In the genomic region with DNA sequence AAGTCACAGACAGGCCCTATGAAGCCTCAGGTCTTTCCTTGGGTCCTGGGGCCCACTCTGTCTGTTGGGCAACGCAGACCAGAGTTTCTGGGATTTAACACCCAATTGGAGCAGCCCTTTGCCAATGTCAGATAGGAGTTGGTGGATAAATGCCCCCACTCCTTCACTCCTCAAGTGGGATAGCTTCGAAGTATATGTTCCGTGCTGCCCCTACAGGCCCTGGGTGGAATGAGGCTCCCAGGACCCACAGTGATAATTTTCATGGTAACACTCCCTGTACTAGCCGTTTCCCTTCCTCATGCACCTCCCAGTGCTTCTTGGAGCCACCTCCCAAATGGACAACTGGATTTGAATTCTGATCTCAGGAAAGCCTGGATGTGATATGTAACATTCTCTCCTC, we compare ENCODE assay signal across 14 cellular contexts.
DNase-seq lines count a peak whose midpoint lies in the region; ATAC-seq, FAIRE-seq and TF ChIP-seq lines count a peak whose summit lies in the region.
"Had no signal": no experiment of that assay in that cellular context is flagged by ENCODE, and none has a peak within 500 bp of the region (broad histone marks: within the 10 kb centered on the region; RNA-seq: fewer than 3 reads in every experiment).

No MANE protein-coding gene starts in this region.

- peaks cover 0 to 2% of the 10 kb centered on the region in 2 experiments; a peak in 1 of 5 replicates for H3K4me1 ChIP-seq in K562 (replicated peaks in 1 of 2; ENCODE audit: control insufficient read depth in 2 of 2, insufficient read depth in 2 of 2, low read length in 2 of 2)
- H3K4me1 ChIP-seq in neural progenitor cell = peaks cover 9% of the 10 kb centered on the region
- H3K4me1 ChIP-seq: esophagus squamous epithelium had no signal

- CTCF ChIA-PET in K562 (lab: Yijun Ruan, JAX; ENCODE audit: low intra/inter-chr PET ratio) = no interaction called here

- peaks cover 3% of the 10 kb centered on the region for H3F3A ChIP-seq in neural progenitor cell (ENCODE audit: low read depth)

- H3K27ac Mint-ChIP-seq in neural progenitor cell = no peak overlapping the region
- H3K27ac Mint-ChIP-seq: stimulated activated effector memory CD8-positive, alpha-beta T cell treated with anti-CD3 and anti-CD28 coated beads, Interleukin-12 subunit alpha, Interleukin-12 subunit beta, amount 100 ng/mL, for 72 hours; T-helper 17 cell had no signal

- no peaks in the 10 kb centered on the region for H4K20me1 ChIP-seq in K562 (replicated peaks; ENCODE audit: control insufficient read depth, insufficient read depth, low read length)
- H4K20me1 ChIP-seq in neural progenitor cell (ENCODE audit: low read depth) = no peaks in the 10 kb centered on the region

- peaks cover 44% of the 10 kb centered on the region for H3K27me3 Mint-ChIP-seq in neural progenitor cell (ENCODE audit: insufficient read depth, low read depth)

- POLR2A ChIA-PET in K562 (lab: Yijun Ruan, JAX) = no interaction called here

- H3K9me3 Mint-ChIP-seq in neural progenitor cell = peaks cover 11% of the 10 kb centered on the region

- H3K9me1 ChIP-seq in K562 (ENCODE audit: control insufficient read depth, insufficient read depth, low read length) = no peaks in the 10 kb centered on the region

- no peak for TF ChIP-seq POLR2A in K562 (conservative IDR thresholded peaks at IDR 0.05)

- intact Hi-C loops in K562 (cut with micrococcal nuclease) = no loop called here

- H3K36me3 ChIP-seq in K562 (ENCODE audit: control insufficient read depth, insufficient read depth, low read length) = no peaks in the 10 kb centered on the region
- H3K36me3 ChIP-seq in neural progenitor cell = no peaks in the 10 kb centered on the region
- H3K36me3 ChIP-seq: esophagus squamous epithelium had no signal

- H3K27me3 ChIP-seq in K562 (ENCODE audit: control insufficient read depth in 2 of 2, insufficient read depth in 2 of 2, low read length in 2 of 2) = no peaks in the 10 kb centered on the region
- H3K27me3 ChIP-seq in neural progenitor cell = peaks cover 65% of the 10 kb centered on the region

- H3K4me3 ChIP-seq in K562 = no peak overlapping the region
- H3K4me3 ChIP-seq in neural progenitor cell = no peak overlapping the region
- H3K4me3 ChIP-seq: esophagus squamous epithelium had no signal

- H3K4me2 ChIP-seq in K562 (ENCODE audit: insufficient read depth, low read length) (no peak overlapping the region), neural progenitor cell (no peak overlapping the region)

- WGBS in K562 (ENCODE audit: insufficient coverage, low coverage, missing lambda C conversion rate) = 28% methylated on average over 3 of the region's 4 CpGs

- H2AFZ ChIP-seq in K562 (ENCODE audit: low read depth, low read length) = peak overlapping the region; percentile 87
- no peak overlapping the region for H2AFZ ChIP-seq in neural progenitor cell (replicated peaks)

- ATAC-seq in K562 (peak; percentile 99), HG03095 (IDR thresholded peaks at IDR 0.05; ENCODE audit: unreplicated experiment) (no peak), HG02938 (IDR thresholded peaks at IDR 0.05; ENCODE audit: unreplicated experiment) (no peak)
- ATAC-seq: stimulated activated effector memory CD8-positive, alpha-beta T cell treated with anti-CD3 and anti-CD28 coated beads, Interleukin-12 subunit alpha, Interleukin-12 subunit beta, amount 100 ng/mL, for 72 hours; T-helper 17 cell had no signal

- no peak overlapping the region for H3K9ac ChIP-seq in K562 (ENCODE audit: insufficient read depth in 1 of 2, low read depth in 2 of 2, low read length in 2 of 2)
- H3K9ac ChIP-seq in neural progenitor cell = no peak overlapping the region

- peak in 1 of 2 experiments; percentile 29; a peak in 1 of 4 replicates for TF ChIP-seq RAD21 in K562 (CRISPR knock-in tag; conservative IDR thresholded peaks at IDR 0.05 in 1 of 2, IDR thresholded peaks at IDR 0.05 in 1 of 2)

- no peak for TF ChIP-seq EP300 in K562 (IDR thresholded peaks at IDR 0.05; ENCODE audit: low read length)

- BruUV-seq in K562 (replicated peaks; lab: Mats Ljungman, UMichigan) = no TSS peak

- DNase-seq in NCI-H748 (lab: John Stamatoyannopoulos, UW; ENCODE audit: unreplicated experiment) (peak; percentile 45), NCI-H748 treated with DMSO at 0.1 percent for 48 hours (lab: John Stamatoyannopoulos, UW) (no peak), M059J (ENCODE audit: low read depth) (peak; percentile 37), K562 (ENCODE audit: extremely low read depth in 1 of 4, low spot score in 3 of 4) (peak in 3 of 4 experiments; percentile 10 to 50 (median 34)), neural progenitor cell (ENCODE audit: low spot score) (peak; percentile 28), putamen (ENCODE audit: low spot score) (no peak)
- DNase-seq: activated CD4-positive, alpha-beta T cell treated with anti-CD3 and anti-CD28 coated beads, Interleukin-2, amount 50 U/mL, for 4 hours; activated naive CD4-positive, alpha-beta T cell; esophagus squamous epithelium; NCI-H1417; T-helper 17 cell had no signal

- H3K36me3 Mint-ChIP-seq in neural progenitor cell = no peaks in the 10 kb centered on the region
- H3K36me3 Mint-ChIP-seq: stimulated activated effector memory CD8-positive, alpha-beta T cell treated with anti-CD3 and anti-CD28 coated beads, Interleukin-12 subunit alpha, Interleukin-12 subunit beta, amount 100 ng/mL, for 72 hours had no signal

- no peak overlapping the region for H3K27ac ChIP-seq in K562 (ENCODE audit: extremely low read depth, low read depth, low read length)
- no peak overlapping the region for H3K27ac ChIP-seq in neural progenitor cell
- H3K27ac ChIP-seq: esophagus squamous epithelium had no signal

- H3K79me2 ChIP-seq in K562 (ENCODE audit: control insufficient read depth, insufficient read depth, low read length) (no peaks in the 10 kb centered on the region), neural progenitor cell (ENCODE audit: low read depth) (no peaks in the 10 kb centered on the region)

- H3K4me1 Mint-ChIP-seq in neural progenitor cell = no peaks in the 10 kb centered on the region
- H3K4me1 Mint-ChIP-seq: stimulated activated effector memory CD8-positive, alpha-beta T cell treated with anti-CD3 and anti-CD28 coated beads, Interleukin-12 subunit alpha, Interleukin-12 subunit beta, amount 100 ng/mL, for 72 hours; T-helper 17 cell had no signal

- in situ Hi-C loops in K562 (cut with MboI) = no loop called here

- FAIRE-seq in K562 (lab: Jason Lieb, UNC) = peak; percentile 85

- no peak overlapping the region for H3K4me3 Mint-ChIP-seq in neural progenitor cell
- H3K4me3 Mint-ChIP-seq: stimulated activated effector memory CD8-positive, alpha-beta T cell treated with anti-CD3 and anti-CD28 coated beads, Interleukin-12 subunit alpha, Interleukin-12 subunit beta, amount 100 ng/mL, for 72 hours; T-helper 17 cell had no signal

- peak; percentile 38 to 59 (median 52) for TF ChIP-seq CTCF in K562 (IDR thresholded peaks at IDR 0.05 in 2 of 3, conservative IDR thresholded peaks at IDR 0.05 in 1 of 3; ENCODE audit: insufficient read depth in 2 of 3, low read depth in 1 of 3, low read length in 3 of 3)
- TF ChIP-seq CTCF in neural progenitor cell (IDR thresholded peaks at IDR 0.05) = peak; percentile 47

- no peaks in the 10 kb centered on the region for H3K9me3 ChIP-seq in K562 (replicated peaks; ENCODE audit: control insufficient read depth, insufficient read depth, low read depth, low read length)
- no peaks in the 10 kb centered on the region for H3K9me3 ChIP-seq in neural progenitor cell (ENCODE audit: low read depth)
- H3K9me3 ChIP-seq: esophagus squamous epithelium had no signal

TF ChIP-seq in K562, 482 proteins besides CTCF, POLR2A, EP300 and RAD21:
- no peak for TF ChIP-seq CC2D1A (IDR thresholded peaks at IDR 0.05)
- TF ChIP-seq PHB2 (IDR thresholded peaks at IDR 0.05; ENCODE audit: low read depth) = no peak
- no peak for TF ChIP-seq EWSR1 (IDR thresholded peaks at IDR 0.05; ENCODE audit: borderline replicate concordance, low read depth, partially characterized antibody)
- TF ChIP-seq L3MBTL2 (IDR thresholded peaks at IDR 0.05) = peak; percentile 34; the same call in 1 of the 2 replicates
- TF ChIP-seq ZBED1 (IDR thresholded peaks at IDR 0.05) = no peak
- TF ChIP-seq SIN3B (IDR thresholded peaks at IDR 0.05; ENCODE audit: low read depth) = no peak
- TF ChIP-seq MXI1 (IDR thresholded peaks at IDR 0.05; ENCODE audit: low read depth, low read length) = no peak
- TF ChIP-seq ZNF224 (CRISPR knock-in tag; IDR thresholded peaks at IDR 0.05) = no peak
- TF ChIP-seq, protein P1, sequence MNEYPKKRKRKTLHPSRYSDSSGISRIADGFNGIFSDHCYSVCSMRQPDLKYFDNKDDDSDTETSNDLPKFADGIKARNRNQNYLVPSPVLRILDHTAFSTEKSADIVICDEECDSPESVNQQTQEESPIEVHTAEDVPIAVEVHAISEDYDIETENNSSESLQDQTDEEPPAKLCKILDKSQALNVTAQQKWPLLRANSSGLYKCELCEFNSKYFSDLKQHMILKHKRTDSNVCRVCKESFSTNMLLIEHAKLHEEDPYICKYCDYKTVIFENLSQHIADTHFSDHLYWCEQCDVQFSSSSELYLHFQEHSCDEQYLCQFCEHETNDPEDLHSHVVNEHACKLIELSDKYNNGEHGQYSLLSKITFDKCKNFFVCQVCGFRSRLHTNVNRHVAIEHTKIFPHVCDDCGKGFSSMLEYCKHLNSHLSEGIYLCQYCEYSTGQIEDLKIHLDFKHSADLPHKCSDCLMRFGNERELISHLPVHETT (CRISPR knock-in tag; conservative IDR thresholded peaks at IDR 0.05 in 1 of 2, IDR thresholded peaks at IDR 0.05 in 1 of 2) = no peak
- TF ChIP-seq HDAC6 (IDR thresholded peaks at IDR 0.05; ENCODE audit: low read depth, low read length) = no peak
- no peak for TF ChIP-seq RBBP5 (IDR thresholded peaks at IDR 0.05; ENCODE audit: borderline replicate concordance, insufficient read depth, low read length, poor library complexity, severe bottlenecking)
- TF ChIP-seq MAZ (CRISPR knock-in tag; conservative IDR thresholded peaks at IDR 0.05 in 1 of 2, IDR thresholded peaks at IDR 0.05 in 1 of 2) = 0 out of 4 replicates have a peak, but pooled peaks of 1 of the 2 experiments have one; percentile 12
- no peak for TF ChIP-seq KAT7 (CRISPR knock-in tag; IDR thresholded peaks at IDR 0.05; ENCODE audit: borderline replicate concordance)
- TF ChIP-seq ZNF644 (tag; IDR thresholded peaks at IDR 0.05; ENCODE audit: low read depth) = no peak
- TF ChIP-seq PURB (CRISPR knock-in tag; IDR thresholded peaks at IDR 0.05; ENCODE audit: low read depth) = no peak

Comparison
In these comparisons a context has a peak if more than half of its experiments do, and no peak if none do; other contexts are left out.
1. DNase-seq: peak in NCI-H748 (single experiment), M059J (single experiment), K562 (3 of 4) and neural progenitor cell (single experiment); none in NCI-H748 treated with DMSO at 0.1 percent for 48 hours (single experiment) and putamen (single experiment).